Comparison of ENCODE assay signal across 9 cellular contexts in the genomic region with DNA sequence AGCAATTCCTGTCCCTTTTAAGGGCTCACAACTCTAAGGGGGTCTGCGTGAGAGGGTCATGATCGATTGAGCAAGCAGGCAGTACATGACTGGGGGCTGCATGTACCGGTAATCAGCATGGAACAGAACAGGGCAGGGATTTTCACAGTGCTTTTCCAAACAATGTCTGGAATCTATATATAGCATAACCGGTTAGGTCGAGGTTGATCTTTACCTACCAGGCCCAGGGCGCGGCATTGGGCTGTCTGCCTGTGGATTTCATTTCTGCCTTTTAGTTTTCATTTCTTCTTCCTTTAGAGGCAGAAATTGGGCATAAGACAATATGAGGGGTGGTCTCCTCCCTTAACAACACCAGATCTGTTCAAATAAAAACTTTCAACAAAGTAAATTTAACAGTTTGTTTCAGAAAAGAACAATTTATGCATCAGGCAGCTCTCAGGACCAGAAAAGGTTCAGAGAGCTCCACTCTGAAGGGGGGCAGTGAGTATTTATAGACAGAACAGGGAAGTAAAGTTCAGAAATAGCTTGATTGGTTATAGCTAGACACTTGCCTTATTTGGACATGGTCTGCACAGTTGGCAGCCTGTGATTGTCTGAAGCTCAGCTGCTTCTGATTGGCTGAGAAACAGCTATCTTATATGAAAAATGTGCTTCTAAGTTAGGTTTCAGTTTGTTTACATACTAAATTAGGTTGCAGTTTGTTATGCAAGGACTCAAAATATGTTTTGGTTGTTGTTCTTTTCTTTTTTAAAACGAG. TPM values are rescaled to one million over a fixed set of nuclear protein-coding genes. Genes with fewer than 3 reads are reported as not detected.
DNase-seq lines count a peak whose midpoint lies in the region; ATAC-seq and TF ChIP-seq lines count a peak whose summit lies in the region.
"Had no signal": no experiment of that assay in that cellular context is flagged by ENCODE, and none has a peak within 500 bp of the region (broad histone marks: within the 10 kb centered on the region; RNA-seq: fewer than 3 reads in every experiment).

No MANE protein-coding gene starts in this region.

- no peak overlapping the region for H2BK5ac ChIP-seq in IMR-90 (ENCODE audit: low read depth, low read length, poor library complexity, severe bottlenecking)

- no peak for TF ChIP-seq POLR2A in IMR-90 (IDR thresholded peaks at IDR 0.05; ENCODE audit: low read depth, low read length)
- peak; percentile 34 for TF ChIP-seq POLR2A in transverse colon (IDR thresholded peaks at IDR 0.05)

- H3K14ac ChIP-seq in IMR-90 (replicated peaks; ENCODE audit: low read depth, low read length), result no peak overlapping the region

- H3K18ac ChIP-seq in IMR-90 (ENCODE audit: low read depth, low read length), result no peak overlapping the region

- TF ChIP-seq RAD21 in IMR-90 (IDR thresholded peaks at IDR 0.05; ENCODE audit: low read length), result no peak

- H3K27ac ChIP-seq in IMR-90 (ENCODE audit: insufficient read depth, low read length), result no peak overlapping the region
- peak overlapping the region; percentile 65 to 81 (median 70) for H3K27ac ChIP-seq in transverse colon
- H3K27ac ChIP-seq: SJSA1 had no signal

- TF ChIP-seq EP300 in transverse colon (IDR thresholded peaks at IDR 0.05; ENCODE audit: low read depth), result no peak

- H3K9me3 Mint-ChIP-seq in activated naive CD4-positive, alpha-beta T cell treated with anti-CD3 and anti-CD28 coated beads for 36 hours, result no peaks in the 10 kb centered on the region
- no peaks in the 10 kb centered on the region for H3K9me3 Mint-ChIP-seq in HFFc6

- H3K23ac ChIP-seq in IMR-90 (ENCODE audit: low read depth, low read length), result no peak overlapping the region

- H3K27me3 ChIP-seq in IMR-90 (ENCODE audit: control insufficient read depth, insufficient read depth, low read length) (peaks cover 3% of the 10 kb centered on the region; the same call in 1 of the 2 replicates), transverse colon (no peaks in the 10 kb centered on the region)
- H3K27me3 ChIP-seq: SJSA1 had no signal

- no peak overlapping the region for H2BK20ac ChIP-seq in IMR-90 (ENCODE audit: low read depth, low read length)

- no peak overlapping the region for H2AFZ ChIP-seq in IMR-90 (replicated peaks; ENCODE audit: low read length, poor library complexity)

- no peak overlapping the region for H3K4me3 Mint-ChIP-seq in activated naive CD4-positive, alpha-beta T cell treated with anti-CD3 and anti-CD28 coated beads for 36 hours
- H3K4me3 Mint-ChIP-seq in HFFc6, result no peak overlapping the region

- H2AK5ac ChIP-seq in IMR-90 (ENCODE audit: low read depth, low read length), result no peak overlapping the region

- no peak overlapping the region for H2BK120ac ChIP-seq in IMR-90 (ENCODE audit: low read depth, low read length)

- H3K4me1 Mint-ChIP-seq in activated naive CD4-positive, alpha-beta T cell treated with anti-CD3 and anti-CD28 coated beads for 36 hours (ENCODE audit: low read depth), result peaks cover 3% of the 10 kb centered on the region
- peaks cover 13% of the 10 kb centered on the region; the same call in 1 of the 2 replicates for H3K4me1 Mint-ChIP-seq in HFFc6 (ENCODE audit: low read depth)

- H4K8ac ChIP-seq in IMR-90 (ENCODE audit: low read depth in 2 of 2, low read length in 2 of 2), result peak overlapping the region in 1 of 2 experiments; percentile 2; a peak in 1 of 4 replicates

- CTCF ChIA-PET in IMR-90 (lab: Yijun Ruan, JAX), result interaction anchor here (0.6 to 1.1 kb wide), 2 partner anchors 17 to 245 kb away, joined by 3 to 4 read pairs; a partner anchor contains a TSS
- CTCF ChIA-PET in activated naive CD4-positive, alpha-beta T cell treated with anti-CD3 and anti-CD28 coated beads for 36 hours (lab: Charles Lee), result interaction anchor here (0.6 to 2.9 kb wide), 3 partner anchors 17 to 197 kb away, joined by 3 to 18 read pairs (median 5); a partner anchor contains a TSS

- no CpG with 5 or more reads among the region's 8 CpGs for WGBS in IMR-90 (ENCODE audit: extremely low coverage in 2 of 2, insufficient read length in 1 of 2), 2 experiments
- 50 to 53% methylated on average over 6 to 8 of the region's 8 CpGs for WGBS in transverse colon (ENCODE audit: low coverage in 1 of 2), 2 donors

- no peak overlapping the region for H4K91ac ChIP-seq in IMR-90 (ENCODE audit: insufficient read depth, low read depth, low read length)

- no peak overlapping the region for H3K4ac ChIP-seq in IMR-90 (ENCODE audit: low read depth, low read length)

- H3K27ac Mint-ChIP-seq in activated naive CD4-positive, alpha-beta T cell treated with anti-CD3 and anti-CD28 coated beads for 36 hours, result no peak overlapping the region
- H3K27ac Mint-ChIP-seq in HFFc6, result no peak overlapping the region

- H3K9me3 ChIP-seq in IMR-90 (ENCODE audit: control insufficient read depth, insufficient read depth, low read length) (no peaks in the 10 kb centered on the region), transverse colon (no peaks in the 10 kb centered on the region)
- H3K9me3 ChIP-seq: SJSA1 had no signal

- H3K56ac ChIP-seq in IMR-90 (ENCODE audit: extremely low read depth, insufficient read depth, low read length), result no peak overlapping the region

- POLR2A ChIA-PET in IMR-90 (lab: Charles Lee; ENCODE audit: unreplicated experiment), result interaction anchor here (0.6 kb wide), 1 partner anchor 17 kb away, joined by 3 read pairs; a partner anchor contains a TSS

- intact Hi-C loops in IMR-90 (cut with micrococcal nuclease), result no loop called here
- intact Hi-C loops in transverse colon (cut with DNase I; ENCODE audit: low total_unique reads), result no loop called here
- intact Hi-C loops in activated naive CD4-positive, alpha-beta T cell treated with anti-CD3 and anti-CD28 coated beads for 36 hours (cut with micrococcal nuclease), result no loop called here

- in situ Hi-C loops in IMR-90 (cut with MboI; ENCODE audit: low sequenced_read_pairs) (loop anchor here (10.0 kb wide), 1 partner anchor 373 kb away; no protein-coding TSS in a partner anchor), transverse colon (cut with MboI; ENCODE audit: low pct_ligation_motif_present in 1 of 4, low pct_unique_long_range_greater_than_20kb in 1 of 4, low sequenced_read_pairs in 3 of 4) (no loop called here)

- H3K4me1 ChIP-seq in IMR-90 (ENCODE audit: control insufficient read depth, insufficient read depth, low read length) (no peaks in the 10 kb centered on the region), transverse colon (peaks cover 0 to 28% (median 12%) of the 10 kb centered on the region in 4 donors)

- H3K4me3 ChIP-seq in IMR-90 (ENCODE audit: insufficient read depth, low read depth, low read length) (no peak overlapping the region), transverse colon (no peak overlapping the region)
- H3K4me3 ChIP-seq: SJSA1 had no signal

- H4K20me1 ChIP-seq in IMR-90 (ENCODE audit: insufficient read depth, low read length), result no peaks in the 10 kb centered on the region

- H4K5ac ChIP-seq in IMR-90 (ENCODE audit: low read depth, low read length), result no peak overlapping the region; the same call in 1 of the 2 replicates

- H3K79me1 ChIP-seq in IMR-90 (ENCODE audit: low read depth in 1 of 2, low read length in 2 of 2), result no peaks in the 10 kb centered on the region

- TF ChIP-seq CTCF in IMR-90 (conservative IDR thresholded peaks at IDR 0.05; ENCODE audit: low read depth, low read length) (no peak), transverse colon (IDR thresholded peaks at IDR 0.05) (no peak), HFFc6 (IDR thresholded peaks at IDR 0.05) (no peak)

- ATAC-seq in IMR-90 (ENCODE audit: low read depth), result peak; percentile 78
- peak; percentile 88 for ATAC-seq in esophagus mucosa

- H3K9ac ChIP-seq in IMR-90 (ENCODE audit: low read depth, low read length), result no peak overlapping the region

- H3K36me3 ChIP-seq in IMR-90 (ENCODE audit: control insufficient read depth, insufficient read depth, low read length) (no peaks in the 10 kb centered on the region), transverse colon (no peaks in the 10 kb centered on the region)
- H3K36me3 ChIP-seq: SJSA1 had no signal

- no peaks in the 10 kb centered on the region for H3K36me3 Mint-ChIP-seq in activated naive CD4-positive, alpha-beta T cell treated with anti-CD3 and anti-CD28 coated beads for 36 hours (ENCODE audit: low read depth)
- H3K36me3 Mint-ChIP-seq in HFFc6 (ENCODE audit: low read depth), result no peaks in the 10 kb centered on the region

- H3K27me3 Mint-ChIP-seq in activated naive CD4-positive, alpha-beta T cell treated with anti-CD3 and anti-CD28 coated beads for 36 hours (ENCODE audit: low read depth), result no peaks in the 10 kb centered on the region
- peaks cover 8% of the 10 kb centered on the region for H3K27me3 Mint-ChIP-seq in HFFc6 (ENCODE audit: insufficient read depth)

- no peak overlapping the region for H2AK9ac ChIP-seq in IMR-90 (replicated peaks; ENCODE audit: low read depth, low read length, poor library complexity)

- dilution Hi-C loops in IMR-90 (cut with HindIII; ENCODE audit: low sequenced_read_pairs, unreplicated experiment), result no loop called here

- H3K4me2 ChIP-seq in IMR-90 (ENCODE audit: low read depth, low read length), result no peak overlapping the region

- no peaks in the 10 kb centered on the region for H3K9me1 ChIP-seq in IMR-90 (ENCODE audit: insufficient read depth, low read length)

- H2BK15ac ChIP-seq in IMR-90 (ENCODE audit: low read depth, low read length), result no peak overlapping the region

- DNase-seq in NCI-H510A treated with DMSO at 0.1 percent for 48 hours (lab: John Stamatoyannopoulos, UW) (peak; percentile 10), NCI-H510A (lab: John Stamatoyannopoulos, UW) (no peak), IMR-90 (peak; percentile 41), transverse colon (peak; percentile 62), HFFc6 (no peak)
- DNase-seq in activated naive CD4-positive, alpha-beta T cell treated with anti-CD3 and anti-CD28 coated beads for 36 hours, result no peak
- no peak for DNase-seq in stimulated activated CD4-positive, alpha-beta T cell treated with anti-CD3 and anti-CD28 coated beads, Interleukin-12 subunit alpha, Interleukin-12 subunit beta, amount 100 ng/mL, for 4 hours

- BruUV-seq in IMR-90 (replicated peaks; lab: Mats Ljungman, UMichigan), result no TSS peak

RNA-seq across cellular contexts. Expression of a gene that starts 17.2 kb away (rescaled TPM):
- total RNA-seq in IMR-90 (2012; rRNA removed) (30.3 and 30.6 TPM in 2 replicates), esophagus mucosa (15.8 TPM), transverse colon (10 to 100 TPM; 27.7 to 54.2 (median 52.0) TPM)
- polyA plus RNA-seq in IMR-90 (2012; rRNA removed), result 23.0 and 27.0 TPM in 2 replicates
- 7.5 and 10.5 TPM in 2 replicates for polyA plus RNA-seq in IMR-90 (2012; cell fraction: cytosol; rRNA removed)
- polyA plus RNA-seq in IMR-90 (2012; cell fraction: nucleus; rRNA removed; ENCODE audit: low replicate concordance), result 5.1 and 22.2 TPM in 2 replicates
- total RNA-seq in activated naive CD4-positive, alpha-beta T cell treated with anti-CD3 and anti-CD28 coated beads for 36 hours, result 10 to 100 TPM; 22.0 to 22.8 TPM
- total RNA-seq in HFFc6 (2021; fragmentation: NEBNext Ultra II Directional; extraction: Animal tissue kit (Norgen Biotek cat#: 25700)), result 10 to 100 TPM; 47.2 to 53.5 (median 52.5) TPM

RNA-seq across cellular contexts. Expression of a gene that starts 36.4 kb away (rescaled TPM):
- total RNA-seq in IMR-90 (2012; rRNA removed) (6.6 and 7.5 TPM in 2 replicates), esophagus mucosa (4.3 TPM), transverse colon (10 to 100 TPM in 2 of 4 donors, 1 to 10 TPM in 2; 6.7 to 68.5 (median 9.6) TPM)
- polyA plus RNA-seq in IMR-90 (2012; rRNA removed), result 7.7 and 8.3 TPM in 2 replicates
- polyA plus RNA-seq in IMR-90 (2012; cell fraction: cytosol; rRNA removed), result 2.2 and 2.4 TPM in 2 replicates
- polyA plus RNA-seq in IMR-90 (2012; cell fraction: nucleus; rRNA removed; ENCODE audit: low replicate concordance), result 2.2 and 3.0 TPM in 2 replicates
- total RNA-seq in activated naive CD4-positive, alpha-beta T cell treated with anti-CD3 and anti-CD28 coated beads for 36 hours, result 1 to 10 TPM; 3.5 to 3.7 TPM
- 10 to 100 TPM; 18.0 to 25.1 (median 20.5) TPM for total RNA-seq in HFFc6 (2021; fragmentation: NEBNext Ultra II Directional; extraction: Animal tissue kit (Norgen Biotek cat#: 25700))

Comparison
In these comparisons a context has a peak if more than half of its experiments do, and no peak if none do; other contexts are left out.
1. DNase-seq: peak in NCI-H510A treated with DMSO at 0.1 percent for 48 hours (single experiment), IMR-90 (single experiment) and transverse colon (single experiment); none in NCI-H510A (single experiment), activated naive CD4-positive, alpha-beta T cell treated with anti-CD3 and anti-CD28 coated beads for 36 hours (single experiment), HFFc6 (single experiment) and stimulated activated CD4-positive, alpha-beta T cell treated with anti-CD3 and anti-CD28 coated beads, Interleukin-12 subunit alpha, Interleukin-12 subunit beta, amount 100 ng/mL, for 4 hours (single experiment).